In genomic region chr9:16572005-16572727, GRCh38 we compare ENCODE assay signal across 14 cellular contexts.
DNase-seq lines count a peak whose midpoint lies in the region; ATAC-seq and TF ChIP-seq lines count a peak whose summit lies in the region.
"Had no signal": no experiment of that assay in that cellular context is flagged by ENCODE, and none has a peak within 500 bp of the region (broad histone marks: within the 10 kb centered on the region; RNA-seq: fewer than 3 reads in every experiment).

No MANE protein-coding gene starts in this region.

- H3K9me2 ChIP-seq in SK-N-SH = no peaks in the 10 kb centered on the region

- TF ChIP-seq EP300 in SK-N-SH (IDR thresholded peaks at IDR 0.05; ENCODE audit: borderline replicate concordance in 1 of 2, low read depth in 1 of 2, low read length in 1 of 2) (0 out of 4 replicates have a peak, but pooled peaks of 1 of the 2 experiments have one; percentile 9), ovary (IDR thresholded peaks at IDR 0.05) (no peak)

- CTCF ChIA-PET in SK-N-SH (lab: Yijun Ruan, JAX) = interaction anchor here (1.0 kb wide), 1 partner anchor 12 kb away, joined by 4 read pairs; no protein-coding TSS in a partner anchor

- no peak for TF ChIP-seq POLR2A in ovary (IDR thresholded peaks at IDR 0.05)

- H2AFZ ChIP-seq in SK-N-SH (ENCODE audit: low read depth) = no peak overlapping the region

- no peaks in the 10 kb centered on the region for H3K36me3 ChIP-seq in HUES48 (ENCODE audit: control insufficient read depth, insufficient read depth, low read length)
- peaks cover 0 to under 1% of the 10 kb centered on the region in 2 experiments for H3K36me3 ChIP-seq in SK-N-SH (replicated peaks in 1 of 2; ENCODE audit: control insufficient read depth in 1 of 2, insufficient read depth in 2 of 2, low read length in 1 of 2)
- H3K36me3 ChIP-seq in iPS-18a (ENCODE audit: control insufficient read depth, low read depth, low read length) = no peaks in the 10 kb centered on the region
- no peaks in the 10 kb centered on the region for H3K36me3 ChIP-seq in ovary
- H3K36me3 ChIP-seq: suprapubic skin had no signal

- H3F3A ChIP-seq in SK-N-SH (replicated peaks; ENCODE audit: insufficient read depth) = no peaks in the 10 kb centered on the region

- POLR2A ChIA-PET in SK-N-SH (lab: Yijun Ruan, JAX) = no interaction called here

- no peak for DNase-seq in SK-N-SH
- no peak for DNase-seq in ovary
- no peak for DNase-seq in dermis blood vessel endothelial cell
- no peak for DNase-seq in activated naive CD4-positive, alpha-beta T cell (lab: John Stamatoyannopoulos, UW)
- DNase-seq in COLO668 (lab: John Stamatoyannopoulos, UW; ENCODE audit: unreplicated experiment) = no peak
- DNase-seq: activated CD4-positive, alpha-beta T cell treated with anti-CD3 and anti-CD28 coated beads, Interleukin-2, amount 50 U/mL, for 1 hour; caudate nucleus; effector CD8-positive, alpha-beta T cell; NCI-H2029 treated with DMSO at 0.1 percent for 48 hours; NCI-H774 had no signal

- intact Hi-C loops in ovary (cut with DNase I) = no loop called here

- no peak for TF ChIP-seq CTCF in SK-N-SH (IDR thresholded peaks at IDR 0.05)
- TF ChIP-seq CTCF in ovary (IDR thresholded peaks at IDR 0.05) = no peak

- H3K9ac ChIP-seq in HUES48 (ENCODE audit: low read depth, low read length) (no peak overlapping the region), SK-N-SH (no peak overlapping the region), iPS-18a (ENCODE audit: low read length) (peak overlapping the region; percentile 1)

- WGBS in SK-N-SH (ENCODE audit: low lambda C conversion rate) = 51% methylated on average over 5 of the region's 5 CpGs
- 37 to 46% (median 41%) methylated on average over 5 of the region's 5 CpGs for WGBS in ovary, 3 donors

- H3K4me1 ChIP-seq in HUES48 (ENCODE audit: control insufficient read depth, insufficient read depth, low read length) = peaks cover 67% of the 10 kb centered on the region
- H3K4me1 ChIP-seq in SK-N-SH (ENCODE audit: control insufficient read depth in 1 of 2, insufficient read depth in 2 of 2, low read depth in 1 of 2, low read length in 1 of 2) = peaks cover 0 to 8% of the 10 kb centered on the region in 2 experiments; a peak in 2 of 4 replicates
- H3K4me1 ChIP-seq in iPS-18a (ENCODE audit: control insufficient read depth, low read depth, low read length) = peaks cover 35% of the 10 kb centered on the region
- peaks cover 12% of the 10 kb centered on the region for H3K4me1 ChIP-seq in ovary (ENCODE audit: insufficient read depth)
- H3K4me1 ChIP-seq: suprapubic skin had no signal

- no peak for TF ChIP-seq RAD21 in SK-N-SH (IDR thresholded peaks at IDR 0.05; ENCODE audit: low read length)

- no peaks in the 10 kb centered on the region for H3K9me3 ChIP-seq in HUES48 (ENCODE audit: control insufficient read depth, insufficient read depth, low read length)
- no peaks in the 10 kb centered on the region for H3K9me3 ChIP-seq in SK-N-SH
- no peaks in the 10 kb centered on the region for H3K9me3 ChIP-seq in iPS-18a (ENCODE audit: control insufficient read depth, low read depth, low read length)
- H3K9me3 ChIP-seq in ovary = no peaks in the 10 kb centered on the region
- H3K9me3 ChIP-seq: suprapubic skin had no signal

- 0 out of 2 replicates have a peak overlapping the region, but pooled peaks have one; percentile 6 for H3K4me2 ChIP-seq in SK-N-SH

- no peaks in the 10 kb centered on the region for H4K20me1 ChIP-seq in SK-N-SH (ENCODE audit: insufficient read depth)

- H3K4me3 ChIP-seq in HUES48 (ENCODE audit: low read depth, low read length) = no peak overlapping the region
- H3K4me3 ChIP-seq in SK-N-SH (ENCODE audit: low read depth in 2 of 2, low read length in 1 of 2) = no peak overlapping the region
- no peak overlapping the region for H3K4me3 ChIP-seq in iPS-18a (ENCODE audit: low read length)
- peak overlapping the region; percentile 19 for H3K4me3 ChIP-seq in ovary
- H3K4me3 ChIP-seq: suprapubic skin had no signal

- ATAC-seq in HG02678 (IDR thresholded peaks at IDR 0.05; ENCODE audit: unreplicated experiment) = no peak

- H3K79me2 ChIP-seq in SK-N-SH (ENCODE audit: insufficient read depth) = no peaks in the 10 kb centered on the region; the same call in none of the 2 replicates

- H3K27ac ChIP-seq in HUES48 (ENCODE audit: low read depth, low read length) (peak overlapping the region; percentile 24), SK-N-SH (ENCODE audit: low read depth in 2 of 2, low read length in 1 of 2) (peak overlapping the region in 1 of 2 experiments; percentile 28; a peak in 2 of 4 replicates), iPS-18a (ENCODE audit: low read length) (no peak overlapping the region), ovary (no peak overlapping the region)
- H3K27ac ChIP-seq: suprapubic skin had no signal

- H3K27me3 ChIP-seq in HUES48 (ENCODE audit: control insufficient read depth, insufficient read depth, low read length) (no peaks in the 10 kb centered on the region), SK-N-SH (ENCODE audit: insufficient read depth) (no peaks in the 10 kb centered on the region), iPS-18a (ENCODE audit: control insufficient read depth, insufficient read depth, low read length) (no peaks in the 10 kb centered on the region), ovary (no peaks in the 10 kb centered on the region)
- H3K27me3 ChIP-seq: suprapubic skin had no signal

TF ChIP-seq in SK-N-SH, 30 proteins besides CTCF, POLR2A, EP300 and RAD21:
- peak; percentile 78 for TF ChIP-seq TCF12 (IDR thresholded peaks at IDR 0.05)
- no peak for TF ChIP-seq FOXM1 (IDR thresholded peaks at IDR 0.05; ENCODE audit: low read depth)
TF ChIP-seq in SK-N-SH: peak in this region for 1.
